Comparison of ENCODE assay signal across 10 cellular contexts in the genomic region with DNA sequence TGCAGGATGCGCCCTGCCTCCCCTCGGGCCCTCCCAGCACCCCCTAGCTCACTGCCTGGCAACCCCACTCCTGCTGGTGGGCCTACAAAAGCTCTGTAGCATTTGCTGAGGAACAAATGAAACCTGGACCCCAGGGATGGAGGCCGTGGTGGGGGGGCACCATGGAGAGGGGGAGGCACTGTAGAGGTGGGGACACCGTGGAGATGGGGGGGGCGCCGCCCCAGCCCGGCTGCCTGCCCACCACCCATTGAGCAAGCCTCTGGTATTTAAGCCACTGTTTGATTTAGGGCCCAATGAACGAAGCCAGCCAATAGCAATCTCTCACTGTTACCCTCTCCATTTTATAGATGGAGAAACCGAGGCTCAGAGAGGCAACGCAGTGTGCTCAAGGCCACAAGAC.
"Had no signal": no experiment of that assay in that cellular context is flagged by ENCODE, and none has a peak within 500 bp of the region (broad histone marks: within the 10 kb centered on the region; RNA-seq: fewer than 3 reads in every experiment).

No MANE protein-coding gene starts in this region.

- H3K4me3 Mint-ChIP-seq: activated CD4-positive, alpha-beta memory T cell treated with anti-CD3 and anti-CD28 coated beads, Interleukin-2, amount 10 ng/mL, durations not matched to agents 7 days and 5 days; activated naive CD4-positive, alpha-beta T cell treated with anti-CD3 and anti-CD28 coated beads, Interleukin-2, amount 10 ng/mL, durations not matched to agents 7 days and 5 days; activated T-cell treated with anti-CD3 and anti-CD28 coated beads, Interleukin-2, amount 50 U/mL, for 24 hours; stimulated activated naive CD8-positive, alpha-beta T cell treated with anti-CD3 and anti-CD28 coated beads, Interleukin-15, Interleukin-2, amounts not matched to agents 100 ng/mL and 50 ng/mL, for 24 hours had no signal

- ATAC-seq: naive thymus-derived CD8-positive, alpha-beta T cell had no signal

- H3K9me3 ChIP-seq: esophagus squamous epithelium had no signal

- H3K9me3 Mint-ChIP-seq: activated CD4-positive, alpha-beta memory T cell treated with anti-CD3 and anti-CD28 coated beads, Interleukin-2, amount 10 ng/mL, durations not matched to agents 7 days and 5 days; activated naive CD4-positive, alpha-beta T cell treated with anti-CD3 and anti-CD28 coated beads, Interleukin-2, amount 10 ng/mL, durations not matched to agents 7 days and 5 days; activated T-cell treated with anti-CD3 and anti-CD28 coated beads, Interleukin-2, amount 50 U/mL, for 24 hours; naive thymus-derived CD8-positive, alpha-beta T cell; stimulated activated naive CD8-positive, alpha-beta T cell treated with anti-CD3 and anti-CD28 coated beads, Interleukin-15, Interleukin-2, amounts not matched to agents 100 ng/mL and 50 ng/mL, for 24 hours had no signal

- DNase-seq: activated CD4-positive, alpha-beta memory T cell treated with anti-CD3 and anti-CD28 coated beads, Interleukin-2, amount 10 ng/mL, durations not matched to agents 7 days and 5 days; activated CD4-positive, alpha-beta T cell treated with anti-CD3 and anti-CD28 coated beads for 4 hours; activated naive CD4-positive, alpha-beta T cell treated with anti-CD3 and anti-CD28 coated beads, Interleukin-2, amount 10 ng/mL, durations not matched to agents 7 days and 5 days; activated T-cell treated with anti-CD3 and anti-CD28 coated beads, Interleukin-2, amount 50 U/mL, for 24 hours; esophagus squamous epithelium; head of caudate nucleus; mammary epithelial cell; naive thymus-derived CD8-positive, alpha-beta T cell; T-helper 2 cell had no signal

- H3K27ac Mint-ChIP-seq: activated CD4-positive, alpha-beta memory T cell treated with anti-CD3 and anti-CD28 coated beads, Interleukin-2, amount 10 ng/mL, durations not matched to agents 7 days and 5 days; activated T-cell treated with anti-CD3 and anti-CD28 coated beads, Interleukin-2, amount 50 U/mL, for 24 hours; stimulated activated naive CD8-positive, alpha-beta T cell treated with anti-CD3 and anti-CD28 coated beads, Interleukin-15, Interleukin-2, amounts not matched to agents 100 ng/mL and 50 ng/mL, for 24 hours had no signal

- H3K36me3 Mint-ChIP-seq: activated naive CD4-positive, alpha-beta T cell treated with anti-CD3 and anti-CD28 coated beads, Interleukin-2, amount 10 ng/mL, durations not matched to agents 7 days and 5 days; naive thymus-derived CD8-positive, alpha-beta T cell had no signal

- H3K27me3 ChIP-seq: esophagus squamous epithelium had no signal

- H3K36me3 ChIP-seq: esophagus squamous epithelium had no signal
